Comparison of ENCODE assay signal across 9 cellular contexts in the genomic region with DNA sequence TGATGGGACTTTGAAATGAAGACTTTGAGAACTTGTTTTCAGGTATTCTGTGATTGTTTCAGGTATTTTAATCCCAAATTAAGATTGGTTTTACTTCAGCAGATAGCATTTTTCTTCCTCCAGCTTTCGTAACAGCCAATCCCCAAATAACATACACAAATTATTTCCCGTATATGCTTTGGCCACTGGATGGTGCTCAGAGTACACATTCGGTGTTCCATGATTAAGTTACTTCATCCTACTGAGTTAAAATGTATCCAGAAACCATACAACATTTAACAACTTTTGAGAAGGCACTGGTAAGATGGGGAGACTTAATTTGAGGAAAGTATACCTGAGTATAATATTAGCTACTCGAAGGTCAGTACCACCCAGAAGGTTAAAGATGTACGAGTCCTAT.
DNase-seq lines count a peak whose midpoint lies in the region; ATAC-seq and TF ChIP-seq lines count a peak whose summit lies in the region.
"Had no signal": no experiment of that assay in that cellular context is flagged by ENCODE, and none has a peak within 500 bp of the region (broad histone marks: within the 10 kb centered on the region; RNA-seq: fewer than 3 reads in every experiment).

No MANE protein-coding gene starts in this region.

- H3K27me3 ChIP-seq in heart left ventricle (no peaks in the 10 kb centered on the region), tibial artery (no peaks in the 10 kb centered on the region), dorsolateral prefrontal cortex (peaks cover 0 to 39% (median 3%) of the 10 kb centered on the region in 45 donors)

- ATAC-seq in heart left ventricle (no peak), Right ventricle myocardium inferior (no peak), HG03108 (IDR thresholded peaks at IDR 0.05; ENCODE audit: unreplicated experiment) (no peak)
- ATAC-seq: naive thymus-derived CD8-positive, alpha-beta T cell had no signal

- DNase-seq in heart left ventricle (no peak), Right ventricle myocardium inferior (ENCODE audit: missing footprints) (no peak), SK-N-MC (ENCODE audit: low read depth, low spot score) (peak; percentile 51), foreskin melanocyte (peak; percentile 28), tibial artery (no peak), dorsolateral prefrontal cortex (no peak)
- DNase-seq in stimulated activated CD4-positive, alpha-beta T cell treated with anti-CD3 and anti-CD28 coated beads, Interleukin-12 subunit alpha, Interleukin-12 subunit beta, amount 100 ng/mL, for 4 hours = no peak
- DNase-seq: naive thymus-derived CD8-positive, alpha-beta T cell had no signal

- H3K4me1 ChIP-seq in heart left ventricle (no peaks in the 10 kb centered on the region), tibial artery (no peaks in the 10 kb centered on the region)

- TF ChIP-seq CTCF in heart left ventricle (IDR thresholded peaks at IDR 0.05) (peak in 10 of 12 donors; percentile 12 to 48 (median 31)), tibial artery (IDR thresholded peaks at IDR 0.05) (peak; percentile 43 to 45), dorsolateral prefrontal cortex (IDR thresholded peaks at IDR 0.05 in 54 of 56, conservative IDR thresholded peaks at IDR 0.05 in 2 of 56; ENCODE audit: low read depth in 1 of 56, partially characterized antibody in 56 of 56) (peak in 20 of 56 donors; percentile 11 to 53 (median 22))

- H3K36me3 ChIP-seq in heart left ventricle = no peaks in the 10 kb centered on the region
- no peaks in the 10 kb centered on the region for H3K36me3 ChIP-seq in SK-N-MC (ENCODE audit: insufficient read depth, low read length)
- H3K36me3 ChIP-seq in tibial artery = no peaks in the 10 kb centered on the region

- peak overlapping the region; percentile 32 for H3K9ac ChIP-seq in SK-N-MC (ENCODE audit: insufficient read length)

- intact Hi-C loops in heart left ventricle (cut with DNase I) = no loop called here
- intact Hi-C loops in Right ventricle myocardium inferior (cut with DNase I) = no loop called here
- intact Hi-C loops in tibial artery (cut with DNase I; ENCODE audit: low total_unique reads) = no loop called here
- intact Hi-C loops in dorsolateral prefrontal cortex (cut with DNase I) = no loop called here

- no peak for TF ChIP-seq POLR2A in heart left ventricle (IDR thresholded peaks at IDR 0.05)

- H3K27ac ChIP-seq in heart left ventricle (no peak overlapping the region), SK-N-MC (no peak overlapping the region), tibial artery (no peak overlapping the region), dorsolateral prefrontal cortex (no peak overlapping the region)

- H3K9me3 ChIP-seq in heart left ventricle (no peaks in the 10 kb centered on the region), SK-N-MC (ENCODE audit: low read depth, low read length) (no peaks in the 10 kb centered on the region), tibial artery (no peaks in the 10 kb centered on the region)

- H3K4me3 ChIP-seq in heart left ventricle (no peak overlapping the region), SK-N-MC (peak overlapping the region; percentile 43; the same call in 1 of the 2 replicates), tibial artery (no peak overlapping the region), dorsolateral prefrontal cortex (no peak overlapping the region)

- 24 to 60% (median 50%) methylated on average over 5 of the region's 5 CpGs for WGBS in heart left ventricle, 4 donors

Comparison
In these comparisons a context has a peak if more than half of its experiments do, and no peak if none do; other contexts are left out.
1. DNase-seq: peak in SK-N-MC (single experiment) and foreskin melanocyte (single experiment); none in heart left ventricle (0 of 5), Right ventricle myocardium inferior (single experiment), tibial artery (0 of 2), stimulated activated CD4-positive, alpha-beta T cell treated with anti-CD3 and anti-CD28 coated beads, Interleukin-12 subunit alpha, Interleukin-12 subunit beta, amount 100 ng/mL, for 4 hours (single experiment) and dorsolateral prefrontal cortex (0 of 10).